Comparison of ENCODE assay signal across 20 cellular contexts in the genomic region with DNA sequence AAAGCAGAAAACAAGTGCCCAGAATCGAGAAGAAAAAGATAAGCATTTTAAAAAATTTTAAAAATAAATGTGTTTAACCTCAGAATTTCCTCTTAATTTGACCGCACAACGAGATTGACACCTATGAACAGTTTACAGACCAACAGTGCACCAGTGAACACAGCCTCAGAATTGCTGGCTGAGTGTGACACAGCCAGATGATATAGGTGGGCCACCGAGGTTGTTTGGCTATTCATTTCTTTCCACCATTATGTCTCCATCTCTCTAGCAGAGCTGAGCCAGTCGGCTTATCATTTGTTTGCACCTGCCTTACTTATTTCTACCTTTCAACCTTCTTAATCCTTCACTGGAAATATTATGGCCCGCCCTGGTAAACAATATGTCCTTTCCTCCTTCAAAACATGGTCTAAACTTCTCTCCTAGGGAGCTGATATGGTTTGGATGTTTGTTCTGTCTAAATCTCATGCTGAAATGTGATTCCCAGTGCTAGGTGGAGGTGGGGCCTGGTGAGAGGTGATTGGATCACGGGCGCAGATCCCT.
A peak's percentile ranks its signal among the peaks of the same experiment; 100 is the strongest.
DNase-seq lines count a peak whose midpoint lies in the region; ATAC-seq, FAIRE-seq and TF ChIP-seq lines count a peak whose summit lies in the region.
"Had no signal": no experiment of that assay in that cellular context is flagged by ENCODE, and none has a peak within 500 bp of the region (broad histone marks: within the 10 kb centered on the region; RNA-seq: fewer than 3 reads in every experiment).

No MANE protein-coding gene starts in this region.

- no peak overlapping the region for H2BK20ac ChIP-seq in H1 (ENCODE audit: low read length)

- peak; percentile 2 for DNase-seq in NCI-H510A treated with DMSO at 0.1 percent for 48 hours (lab: John Stamatoyannopoulos, UW)
- no peak for DNase-seq in NCI-H510A (lab: John Stamatoyannopoulos, UW)
- no peak for DNase-seq in H1 (ENCODE audit: low read depth in 1 of 2, low spot score in 2 of 2)
- DNase-seq in stimulated activated effector memory CD8-positive, alpha-beta T cell treated with anti-CD3 and anti-CD28 coated beads, Interleukin-12 subunit alpha, Interleukin-12 subunit beta, amount 100 ng/mL, for 72 hours (ENCODE audit: low spot score in 2 of 2) = no peak
- no peak for DNase-seq in CD4-positive, alpha-beta T cell
- DNase-seq in NCI-H2227 treated with DMSO at 0.1 percent for 48 hours (lab: John Stamatoyannopoulos, UW) = no peak
- no peak for DNase-seq in HK-2 (ENCODE audit: unreplicated experiment)
- DNase-seq: 8988T; Caco-2; CD8-positive, alpha-beta memory T cell; GM23248; H7; KBM-7 had no signal

- no peak for TF ChIP-seq EP300 in H1 (IDR thresholded peaks at IDR 0.05; ENCODE audit: borderline replicate concordance in 1 of 2, low read depth in 2 of 2, low read length in 2 of 2)

- TF ChIP-seq RAD21 in H1 (IDR thresholded peaks at IDR 0.05 in 1 of 2, conservative IDR thresholded peaks at IDR 0.05 in 1 of 2; ENCODE audit: low read depth in 2 of 2, low read length in 2 of 2) = no peak

- H2BK15ac ChIP-seq in H1 (ENCODE audit: low read length) = no peak overlapping the region

- no peaks in the 10 kb centered on the region for H3K9me2 ChIP-seq in SU-DHL-6 (replicated peaks; ENCODE audit: insufficient read depth, low read length)

- H3K9me3 ChIP-seq in SU-DHL-6 (ENCODE audit: insufficient read depth, low read length) (no peaks in the 10 kb centered on the region), H1 (ENCODE audit: insufficient read depth in 2 of 2, low read depth in 1 of 2, low read length in 1 of 2) (no peaks in the 10 kb centered on the region)
- H3K9me3 ChIP-seq in CD4-positive, alpha-beta T cell (ENCODE audit: control insufficient read depth, low read length) = no peaks in the 10 kb centered on the region
- H3K9me3 ChIP-seq: BLaER1 treated with 17β-estradiol and CSF1 and Interleukin-3, amounts not matched to agents 10 nM and 100 nM; Caco-2 had no signal

- H2AFZ ChIP-seq in SU-DHL-6 (ENCODE audit: low read depth, low read length, severe bottlenecking) (peak overlapping the region; percentile 25), H1 (ENCODE audit: low read length) (peak overlapping the region; percentile 85; the same call in 1 of the 2 replicates)
- H2AFZ ChIP-seq: GM23248 had no signal

- CTCF ChIA-PET in H1 (lab: Charles Lee; ENCODE audit: partially characterized antibody) = interaction anchor here (0.7 to 1.1 kb wide), 2 partner anchors 11 to 57 kb away, joined by 3 read pairs; no protein-coding TSS in a partner anchor
- CTCF ChIA-PET in CD4-positive, alpha-beta T cell (lab: Charles Lee) = no interaction called here

- no peak overlapping the region for H2BK12ac ChIP-seq in H1 (ENCODE audit: low read depth, low read length)

- ATAC-seq in stimulated activated effector memory CD8-positive, alpha-beta T cell treated with anti-CD3 and anti-CD28 coated beads, Interleukin-12 subunit alpha, Interleukin-12 subunit beta, amount 100 ng/mL, for 72 hours = no peak
- ATAC-seq in CD4-positive, alpha-beta T cell (ENCODE audit: poor library complexity) = no peak

- H4K20me1 ChIP-seq in SU-DHL-6 (ENCODE audit: low read depth, low read length) = no peaks in the 10 kb centered on the region
- H4K20me1 ChIP-seq in H1 (replicated peaks in 1 of 2; ENCODE audit: control insufficient read depth in 1 of 2, insufficient read depth in 2 of 2, low read length in 2 of 2) = no peaks in the 10 kb centered on the region
- H4K20me1 ChIP-seq: BLaER1 treated with 17β-estradiol and CSF1 and Interleukin-3, amounts not matched to agents 10 nM and 100 nM had no signal

- no peak overlapping the region for H3K9ac ChIP-seq in SU-DHL-6 (ENCODE audit: low read length)
- no peak overlapping the region for H3K9ac ChIP-seq in H1 (replicated peaks in 1 of 4; ENCODE audit: extremely low read depth in 1 of 4, low read depth in 3 of 4, low read length in 3 of 4)
- H3K9ac ChIP-seq: BLaER1 treated with 17β-estradiol and CSF1 and Interleukin-3, amounts not matched to agents 10 nM and 100 nM; GM23248 had no signal

- TF ChIP-seq CTCF in SU-DHL-6 (IDR thresholded peaks at IDR 0.05; ENCODE audit: insufficient read depth, low read length, poor library complexity, severe bottlenecking) (no peak), H1 (IDR thresholded peaks at IDR 0.05; ENCODE audit: control extremely low read depth in 1 of 3, insufficient read depth in 1 of 3, low read depth in 1 of 3, low read length in 3 of 3) (no peak)
- TF ChIP-seq CTCF in CD4-positive, alpha-beta T cell (IDR thresholded peaks at IDR 0.05) = no peak

- H4K91ac ChIP-seq in H1 (replicated peaks; ENCODE audit: insufficient read length, low read length) = no peak overlapping the region

- no peak overlapping the region for H2AK5ac ChIP-seq in H1 (ENCODE audit: low read depth, low read length)

- no peak overlapping the region for H3K4me3 Mint-ChIP-seq in stimulated activated effector memory CD8-positive, alpha-beta T cell treated with anti-CD3 and anti-CD28 coated beads, Interleukin-12 subunit alpha, Interleukin-12 subunit beta, amount 100 ng/mL, for 72 hours
- no peak overlapping the region for H3K4me3 Mint-ChIP-seq in CD4-positive, alpha-beta T cell
- H3K4me3 Mint-ChIP-seq: B cell; CD8-positive, alpha-beta memory T cell had no signal

- H3K36me3 Mint-ChIP-seq in stimulated activated effector memory CD8-positive, alpha-beta T cell treated with anti-CD3 and anti-CD28 coated beads, Interleukin-12 subunit alpha, Interleukin-12 subunit beta, amount 100 ng/mL, for 72 hours = no peaks in the 10 kb centered on the region
- no peaks in the 10 kb centered on the region for H3K36me3 Mint-ChIP-seq in CD4-positive, alpha-beta T cell (ENCODE audit: low read depth)
- H3K36me3 Mint-ChIP-seq: CD8-positive, alpha-beta memory T cell had no signal

- peak overlapping the region; percentile 13 for H3K27ac Mint-ChIP-seq in stimulated activated effector memory CD8-positive, alpha-beta T cell treated with anti-CD3 and anti-CD28 coated beads, Interleukin-12 subunit alpha, Interleukin-12 subunit beta, amount 100 ng/mL, for 72 hours
- no peak overlapping the region for H3K27ac Mint-ChIP-seq in CD4-positive, alpha-beta T cell
- H3K27ac Mint-ChIP-seq: B cell had no signal

- no peak overlapping the region for H3K4ac ChIP-seq in H1 (replicated peaks; ENCODE audit: insufficient read length, low read depth, low read length)

- no peak overlapping the region for H4K8ac ChIP-seq in H1 (ENCODE audit: extremely low read depth, insufficient read depth, low read length)

- TF ChIP-seq POLR2A in H1 (IDR thresholded peaks at IDR 0.05; ENCODE audit: control extremely low read depth in 1 of 2, low read depth in 2 of 2, low read length in 2 of 2) = no peak

- no peaks in the 10 kb centered on the region for H3K27me3 Mint-ChIP-seq in CD4-positive, alpha-beta T cell
- H3K27me3 Mint-ChIP-seq: B cell; CD8-positive, alpha-beta memory T cell had no signal

- H3K4me2 ChIP-seq in SU-DHL-6 (ENCODE audit: low read depth, low read length, poor library complexity, severe bottlenecking) (no peak overlapping the region), H1 (ENCODE audit: insufficient read depth in 1 of 2, low read depth in 2 of 2, low read length in 2 of 2) (no peak overlapping the region)
- H3K4me2 ChIP-seq: BLaER1 treated with 17β-estradiol and CSF1 and Interleukin-3, amounts not matched to agents 10 nM and 100 nM had no signal

- H2BK120ac ChIP-seq in H1 (replicated peaks; ENCODE audit: low read depth, low read length) = no peak overlapping the region

- no peaks in the 10 kb centered on the region for H3K36me3 ChIP-seq in SU-DHL-6 (ENCODE audit: low read length)
- H3K36me3 ChIP-seq in H1 (ENCODE audit: control insufficient read depth in 2 of 4, insufficient read depth in 4 of 4, low read length in 3 of 4) = no peaks in the 10 kb centered on the region
- H3K36me3 ChIP-seq: BLaER1 treated with 17β-estradiol and CSF1 and Interleukin-3, amounts not matched to agents 10 nM and 100 nM had no signal

- H3K79me2 ChIP-seq in SU-DHL-6 (ENCODE audit: insufficient read depth, low read length) = no peaks in the 10 kb centered on the region
- H3K79me2 ChIP-seq in H1 (ENCODE audit: control insufficient read depth in 1 of 2, insufficient read depth in 2 of 2, low read length in 2 of 2) = no peaks in the 10 kb centered on the region

- no peaks in the 10 kb centered on the region for H3K27me3 ChIP-seq in SU-DHL-6 (ENCODE audit: low read length)
- H3K27me3 ChIP-seq in H1 (replicated peaks in 1 of 4; ENCODE audit: control insufficient read depth in 3 of 4, extremely low read depth in 1 of 4, insufficient read depth in 3 of 4, low read length in 3 of 4) = no peaks in the 10 kb centered on the region
- H3K27me3 ChIP-seq in CD4-positive, alpha-beta T cell (ENCODE audit: control insufficient read depth, insufficient read depth, low read length) = no peaks in the 10 kb centered on the region
- H3K27me3 ChIP-seq: BLaER1 treated with 17β-estradiol and CSF1 and Interleukin-3, amounts not matched to agents 10 nM and 100 nM had no signal

- no peaks in the 10 kb centered on the region for H3K79me1 ChIP-seq in H1 (ENCODE audit: low read depth, low read length)

- no peak overlapping the region for H3K18ac ChIP-seq in H1 (ENCODE audit: extremely low read depth, low read length)

- H3K9me3 Mint-ChIP-seq in stimulated activated effector memory CD8-positive, alpha-beta T cell treated with anti-CD3 and anti-CD28 coated beads, Interleukin-12 subunit alpha, Interleukin-12 subunit beta, amount 100 ng/mL, for 72 hours = no peaks in the 10 kb centered on the region
- H3K9me3 Mint-ChIP-seq in CD4-positive, alpha-beta T cell = peaks cover 3% of the 10 kb centered on the region
- H3K9me3 Mint-ChIP-seq: CD8-positive, alpha-beta memory T cell had no signal

- H3K27ac ChIP-seq in SU-DHL-6 (ENCODE audit: low read depth, low read length) (no peak overlapping the region), H1 (ENCODE audit: low read depth, low read length) (no peak overlapping the region)
- H3K27ac ChIP-seq in CD4-positive, alpha-beta T cell (ENCODE audit: low read depth, low read length) = no peak overlapping the region
- H3K27ac ChIP-seq: BLaER1 treated with 17β-estradiol and CSF1 and Interleukin-3, amounts not matched to agents 10 nM and 100 nM; GM23248 had no signal

- H2BK5ac ChIP-seq in H1 (ENCODE audit: low read depth, low read length) = no peak overlapping the region

- no peak overlapping the region for H4K5ac ChIP-seq in H1 (ENCODE audit: insufficient read length, low read depth, low read length)

- no peak overlapping the region for H3K23ac ChIP-seq in H1 (ENCODE audit: insufficient read length)

- POLR2A ChIA-PET in H1 (lab: Charles Lee; ENCODE audit: partially characterized antibody) = no interaction called here
- POLR2A ChIA-PET in CD4-positive, alpha-beta T cell (lab: Charles Lee) = no interaction called here

- 97% methylated on average over 8 of the region's 8 CpGs; no CpG with 5 or more reads in 1 of the 2 experiments for WGBS in H1 (ENCODE audit: extremely low coverage in 1 of 2, insufficient coverage in 1 of 2, insufficient read length in 1 of 2, insufficient replicate concordance in 2 of 2, low coverage in 1 of 2, low lambda C conversion rate in 2 of 2, missing lambda C conversion rate in 1 of 2), 2 experiments

- no peak overlapping the region for H3K4me3 ChIP-seq in SU-DHL-6 (ENCODE audit: insufficient read depth, low read length, poor library complexity, severe bottlenecking)
- H3K4me3 ChIP-seq in H1 (ENCODE audit: extremely low read depth in 1 of 4, insufficient read depth in 2 of 4, low read depth in 3 of 4, low read length in 4 of 4) = no peak overlapping the region
- H3K4me3 ChIP-seq: BLaER1 treated with 17β-estradiol and CSF1 and Interleukin-3, amounts not matched to agents 10 nM and 100 nM; GM23248 had no signal

- H3K23me2 ChIP-seq in H1 (ENCODE audit: low read depth, low read length) = no peaks in the 10 kb centered on the region

- intact Hi-C loops in CD4-positive, alpha-beta T cell (cut with DNase I, micrococcal nuclease) = no loop called here

- H3K14ac ChIP-seq in H1 (ENCODE audit: insufficient read length) = no peak overlapping the region

- no peak overlapping the region for H3K56ac ChIP-seq in H1 (replicated peaks; ENCODE audit: insufficient read length, low read depth, low read length)

- H3K4me1 Mint-ChIP-seq in stimulated activated effector memory CD8-positive, alpha-beta T cell treated with anti-CD3 and anti-CD28 coated beads, Interleukin-12 subunit alpha, Interleukin-12 subunit beta, amount 100 ng/mL, for 72 hours = peaks cover 4% of the 10 kb centered on the region
- H3K4me1 Mint-ChIP-seq in CD4-positive, alpha-beta T cell (ENCODE audit: low read depth) = no peaks in the 10 kb centered on the region
- H3K4me1 Mint-ChIP-seq: B cell; CD8-positive, alpha-beta memory T cell had no signal

- no peaks in the 10 kb centered on the region for H3F3A ChIP-seq in SU-DHL-6 (ENCODE audit: insufficient read depth)

- FAIRE-seq in H1 (lab: Jason Lieb, UNC) = no peak
- FAIRE-seq: D721Med, G401.6, GM12891, GM18507 had no signal

- H3K4me1 ChIP-seq in H1 (replicated peaks in 1 of 4; ENCODE audit: control insufficient read depth in 3 of 4, insufficient read depth in 4 of 4, low read length in 3 of 4) = no peaks in the 10 kb centered on the region
- H3K4me1 ChIP-seq: Caco-2 had no signal
